1 cellular context compared by ENCODE assay signal in the genomic region with DNA sequence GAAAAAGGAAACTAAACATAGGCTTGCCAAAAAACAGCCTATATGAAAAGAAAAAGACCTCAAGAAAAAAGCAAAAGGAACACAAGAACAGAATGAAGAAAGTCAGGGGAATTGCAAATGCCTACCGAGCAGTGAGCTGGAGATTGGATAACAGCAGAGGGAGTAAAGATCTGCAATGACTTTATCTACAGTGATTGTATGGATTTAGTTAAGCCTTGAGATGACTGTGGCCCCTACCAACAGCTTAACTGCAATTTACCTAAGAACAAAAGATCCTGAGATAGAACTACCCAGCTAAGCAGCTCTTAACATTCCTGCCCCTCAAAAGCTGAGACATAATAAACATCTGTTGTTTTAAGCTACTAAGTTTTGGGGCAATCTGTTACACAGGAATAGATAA.
TF ChIP-seq lines count a peak whose summit lies in the region.

No MANE protein-coding gene starts in this region.

TF ChIP-seq in H1, 55 proteins besides CTCF, POLR2A, EP300 and RAD21:
- TF ChIP-seq TBP (IDR thresholded peaks at IDR 0.05; ENCODE audit: low read depth, low read length) = no peak
- TF ChIP-seq, protein P1, sequence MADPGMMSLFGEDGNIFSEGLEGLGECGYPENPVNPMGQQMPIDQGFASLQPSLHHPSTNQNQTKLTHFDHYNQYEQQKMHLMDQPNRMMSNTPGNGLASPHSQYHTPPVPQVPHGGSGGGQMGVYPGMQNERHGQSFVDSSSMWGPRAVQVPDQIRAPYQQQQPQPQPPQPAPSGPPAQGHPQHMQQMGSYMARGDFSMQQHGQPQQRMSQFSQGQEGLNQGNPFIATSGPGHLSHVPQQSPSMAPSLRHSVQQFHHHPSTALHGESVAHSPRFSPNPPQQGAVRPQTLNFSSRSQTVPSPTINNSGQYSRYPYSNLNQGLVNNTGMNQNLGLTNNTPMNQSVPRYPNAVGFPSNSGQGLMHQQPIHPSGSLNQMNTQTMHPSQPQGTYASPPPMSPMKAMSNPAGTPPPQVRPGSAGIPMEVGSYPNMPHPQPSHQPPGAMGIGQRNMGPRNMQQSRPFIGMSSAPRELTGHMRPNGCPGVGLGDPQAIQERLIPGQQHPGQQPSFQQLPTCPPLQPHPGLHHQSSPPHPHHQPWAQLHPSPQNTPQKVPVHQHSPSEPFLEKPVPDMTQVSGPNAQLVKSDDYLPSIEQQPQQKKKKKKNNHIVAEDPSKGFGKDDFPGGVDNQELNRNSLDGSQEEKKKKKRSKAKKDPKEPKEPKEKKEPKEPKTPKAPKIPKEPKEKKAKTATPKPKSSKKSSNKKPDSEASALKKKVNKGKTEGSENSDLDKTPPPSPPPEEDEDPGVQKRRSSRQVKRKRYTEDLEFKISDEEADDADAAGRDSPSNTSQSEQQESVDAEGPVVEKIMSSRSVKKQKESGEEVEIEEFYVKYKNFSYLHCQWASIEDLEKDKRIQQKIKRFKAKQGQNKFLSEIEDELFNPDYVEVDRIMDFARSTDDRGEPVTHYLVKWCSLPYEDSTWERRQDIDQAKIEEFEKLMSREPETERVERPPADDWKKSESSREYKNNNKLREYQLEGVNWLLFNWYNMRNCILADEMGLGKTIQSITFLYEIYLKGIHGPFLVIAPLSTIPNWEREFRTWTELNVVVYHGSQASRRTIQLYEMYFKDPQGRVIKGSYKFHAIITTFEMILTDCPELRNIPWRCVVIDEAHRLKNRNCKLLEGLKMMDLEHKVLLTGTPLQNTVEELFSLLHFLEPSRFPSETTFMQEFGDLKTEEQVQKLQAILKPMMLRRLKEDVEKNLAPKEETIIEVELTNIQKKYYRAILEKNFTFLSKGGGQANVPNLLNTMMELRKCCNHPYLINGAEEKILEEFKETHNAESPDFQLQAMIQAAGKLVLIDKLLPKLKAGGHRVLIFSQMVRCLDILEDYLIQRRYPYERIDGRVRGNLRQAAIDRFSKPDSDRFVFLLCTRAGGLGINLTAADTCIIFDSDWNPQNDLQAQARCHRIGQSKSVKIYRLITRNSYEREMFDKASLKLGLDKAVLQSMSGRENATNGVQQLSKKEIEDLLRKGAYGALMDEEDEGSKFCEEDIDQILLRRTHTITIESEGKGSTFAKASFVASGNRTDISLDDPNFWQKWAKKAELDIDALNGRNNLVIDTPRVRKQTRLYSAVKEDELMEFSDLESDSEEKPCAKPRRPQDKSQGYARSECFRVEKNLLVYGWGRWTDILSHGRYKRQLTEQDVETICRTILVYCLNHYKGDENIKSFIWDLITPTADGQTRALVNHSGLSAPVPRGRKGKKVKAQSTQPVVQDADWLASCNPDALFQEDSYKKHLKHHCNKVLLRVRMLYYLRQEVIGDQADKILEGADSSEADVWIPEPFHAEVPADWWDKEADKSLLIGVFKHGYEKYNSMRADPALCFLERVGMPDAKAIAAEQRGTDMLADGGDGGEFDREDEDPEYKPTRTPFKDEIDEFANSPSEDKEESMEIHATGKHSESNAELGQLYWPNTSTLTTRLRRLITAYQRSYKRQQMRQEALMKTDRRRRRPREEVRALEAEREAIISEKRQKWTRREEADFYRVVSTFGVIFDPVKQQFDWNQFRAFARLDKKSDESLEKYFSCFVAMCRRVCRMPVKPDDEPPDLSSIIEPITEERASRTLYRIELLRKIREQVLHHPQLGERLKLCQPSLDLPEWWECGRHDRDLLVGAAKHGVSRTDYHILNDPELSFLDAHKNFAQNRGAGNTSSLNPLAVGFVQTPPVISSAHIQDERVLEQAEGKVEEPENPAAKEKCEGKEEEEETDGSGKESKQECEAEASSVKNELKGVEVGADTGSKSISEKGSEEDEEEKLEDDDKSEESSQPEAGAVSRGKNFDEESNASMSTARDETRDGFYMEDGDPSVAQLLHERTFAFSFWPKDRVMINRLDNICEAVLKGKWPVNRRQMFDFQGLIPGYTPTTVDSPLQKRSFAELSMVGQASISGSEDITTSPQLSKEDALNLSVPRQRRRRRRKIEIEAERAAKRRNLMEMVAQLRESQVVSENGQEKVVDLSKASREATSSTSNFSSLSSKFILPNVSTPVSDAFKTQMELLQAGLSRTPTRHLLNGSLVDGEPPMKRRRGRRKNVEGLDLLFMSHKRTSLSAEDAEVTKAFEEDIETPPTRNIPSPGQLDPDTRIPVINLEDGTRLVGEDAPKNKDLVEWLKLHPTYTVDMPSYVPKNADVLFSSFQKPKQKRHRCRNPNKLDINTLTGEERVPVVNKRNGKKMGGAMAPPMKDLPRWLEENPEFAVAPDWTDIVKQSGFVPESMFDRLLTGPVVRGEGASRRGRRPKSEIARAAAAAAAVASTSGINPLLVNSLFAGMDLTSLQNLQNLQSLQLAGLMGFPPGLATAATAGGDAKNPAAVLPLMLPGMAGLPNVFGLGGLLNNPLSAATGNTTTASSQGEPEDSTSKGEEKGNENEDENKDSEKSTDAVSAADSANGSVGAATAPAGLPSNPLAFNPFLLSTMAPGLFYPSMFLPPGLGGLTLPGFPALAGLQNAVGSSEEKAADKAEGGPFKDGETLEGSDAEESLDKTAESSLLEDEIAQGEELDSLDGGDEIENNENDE (IDR thresholded peaks at IDR 0.05; ENCODE audit: insufficient replicate concordance, low read length) = peak; percentile 40
- TF ChIP-seq, protein P2, sequence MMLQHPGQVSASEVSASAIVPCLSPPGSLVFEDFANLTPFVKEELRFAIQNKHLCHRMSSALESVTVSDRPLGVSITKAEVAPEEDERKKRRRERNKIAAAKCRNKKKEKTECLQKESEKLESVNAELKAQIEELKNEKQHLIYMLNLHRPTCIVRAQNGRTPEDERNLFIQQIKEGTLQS (IDR thresholded peaks at IDR 0.05; ENCODE audit: insufficient read depth, low read depth, low read length) = no peak
